16 cellular contexts compared by ENCODE assay signal in genomic region chrX:154010330-154011087, GRCh38. TPM values are rescaled to one million over a fixed set of nuclear protein-coding genes. Genes with fewer than 3 reads are reported as not detected.
DNase-seq lines count a peak whose midpoint lies in the region; ATAC-seq, FAIRE-seq and TF ChIP-seq lines count a peak whose summit lies in the region.
"Had no signal": no experiment of that assay in that cellular context is flagged by ENCODE, and none has a peak within 500 bp of the region (broad histone marks: within the 10 kb centered on the region; RNA-seq: fewer than 3 reads in every experiment).

No MANE protein-coding gene starts in this region.

- no peak overlapping the region for H4K91ac ChIP-seq in IMR-90 (ENCODE audit: insufficient read depth, low read depth, low read length)

- H4K20me1 ChIP-seq in IMR-90 (ENCODE audit: insufficient read depth, low read length): no peaks in the 10 kb centered on the region
- H4K20me1 ChIP-seq in HepG2 (ENCODE audit: insufficient read depth, low read length): no peaks in the 10 kb centered on the region

- H3K4me2 ChIP-seq in IMR-90 (ENCODE audit: low read depth, low read length) (no peak overlapping the region), HepG2 (ENCODE audit: low read depth, low read length) (no peak overlapping the region)

- no peak overlapping the region for H2BK15ac ChIP-seq in IMR-90 (ENCODE audit: low read depth, low read length)

- TF ChIP-seq EP300 in HepG2 (IDR thresholded peaks at IDR 0.05; ENCODE audit: low read depth in 2 of 2, low read length in 2 of 2) (no peak), HepG2 (CRISPR knock-in tag; IDR thresholded peaks at IDR 0.05; ENCODE audit: borderline replicate concordance) (no peak)

- H3K9me3 ChIP-seq in IMR-90 (ENCODE audit: control insufficient read depth, insufficient read depth, low read length) (no peaks in the 10 kb centered on the region), adrenal gland (replicated peaks in 1 of 3) (no peaks in the 10 kb centered on the region), HepG2 (ENCODE audit: low read length) (no peaks in the 10 kb centered on the region), thyroid gland (no peaks in the 10 kb centered on the region), vagina (no peaks in the 10 kb centered on the region), prostate gland (no peaks in the 10 kb centered on the region)
- H3K9me3 ChIP-seq: uterus had no signal

- dilution Hi-C loops in IMR-90 (cut with HindIII; ENCODE audit: low sequenced_read_pairs, unreplicated experiment): no loop called here

- FAIRE-seq in HepG2 (lab: Jason Lieb, UNC): no peak
- FAIRE-seq: islet of Langerhans had no signal

- ATAC-seq in IMR-90 (ENCODE audit: low read depth) (no peak), HepG2 (peak; percentile 20; the same call in 1 of the 3 replicates)
- ATAC-seq: effector memory CD8-positive, alpha-beta T cell; SK-N-SH treated with all-trans-retinoic acid at 6 μM for 48 hours had no signal

- no peak for TF ChIP-seq RAD21 in IMR-90 (IDR thresholded peaks at IDR 0.05; ENCODE audit: low read length)
- no peak for TF ChIP-seq RAD21 in HepG2 (CRISPR knock-in tag; IDR thresholded peaks at IDR 0.05)

- no peak overlapping the region for H4K8ac ChIP-seq in IMR-90 (ENCODE audit: low read depth in 2 of 2, low read length in 2 of 2)

- no peaks in the 10 kb centered on the region; a peak in 1 of 4 replicates for H3K79me1 ChIP-seq in IMR-90 (ENCODE audit: low read depth in 1 of 2, low read length in 2 of 2)

- no peak overlapping the region for H2BK20ac ChIP-seq in IMR-90 (ENCODE audit: low read depth, low read length)

- no peak overlapping the region for H2BK5ac ChIP-seq in IMR-90 (ENCODE audit: low read depth, low read length, poor library complexity, severe bottlenecking)

- BruUV-seq in IMR-90 (replicated peaks; lab: Mats Ljungman, UMichigan): no TSS peak
- TSS peak; percentile 69 for BruUV-seq in HepG2 (replicated peaks; lab: Mats Ljungman, UMichigan)

- no peak overlapping the region for H3K14ac ChIP-seq in IMR-90 (replicated peaks; ENCODE audit: low read depth, low read length)

- TF ChIP-seq POLR2A in IMR-90 (IDR thresholded peaks at IDR 0.05; ENCODE audit: low read depth, low read length) (no peak), adrenal gland (IDR thresholded peaks at IDR 0.05) (peak in 1 of 2 donors; percentile 60), HepG2 (IDR thresholded peaks at IDR 0.05; ENCODE audit: insufficient read depth in 1 of 2, low read depth in 2 of 2, low read length in 2 of 2) (no peak), thyroid gland (IDR thresholded peaks at IDR 0.05) (no peak), vagina (IDR thresholded peaks at IDR 0.05) (no peak), prostate gland (IDR thresholded peaks at IDR 0.05) (no peak)

- H3K9ac ChIP-seq in IMR-90 (ENCODE audit: low read depth, low read length) (no peak overlapping the region), HepG2 (ENCODE audit: insufficient read depth, low read depth, low read length) (no peak overlapping the region)

- H3K4me1 ChIP-seq in IMR-90 (ENCODE audit: control insufficient read depth, insufficient read depth, low read length) (no peaks in the 10 kb centered on the region), adrenal gland (replicated peaks in 1 of 2) (peaks cover 0 to 12% of the 10 kb centered on the region in 2 donors), HepG2 (ENCODE audit: insufficient read depth, low read length) (peaks cover 43% of the 10 kb centered on the region), thyroid gland (peaks cover 0 to 5% of the 10 kb centered on the region in 2 donors), vagina (peaks cover 10% of the 10 kb centered on the region), prostate gland (replicated peaks) (no peaks in the 10 kb centered on the region)
- H3K4me1 ChIP-seq: uterus had no signal

- H2AK5ac ChIP-seq in IMR-90 (ENCODE audit: low read depth, low read length): no peak overlapping the region

- CTCF ChIA-PET in IMR-90 (lab: Yijun Ruan, JAX): no interaction called here
- CTCF ChIA-PET in HepG2 (lab: Yijun Ruan, JAX; ENCODE audit: low intra/inter-chr PET ratio, low total read pairs): no interaction called here

- no peak overlapping the region for H3K23ac ChIP-seq in IMR-90 (ENCODE audit: low read depth, low read length)

- in situ Hi-C loops in IMR-90 (cut with MboI; ENCODE audit: low sequenced_read_pairs): no loop called here
- in situ Hi-C loops in HepG2 (cut with HindIII; ENCODE audit: extremely low pct_ligation_motif_present, low pct_unique_long_range_greater_than_20kb): loop anchor here (5.0 kb wide), 2 partner anchors 38 to 42 kb away; partner anchors contain the start of genes HCFC1 and TMEM187

- no peak overlapping the region for H3K4ac ChIP-seq in IMR-90 (ENCODE audit: low read depth, low read length)

- WGBS in IMR-90 (ENCODE audit: extremely low coverage in 2 of 2, insufficient read length in 1 of 2), 2 experiments: 83% methylated on average over 12 of the region's 18 CpGs; no CpG with 5 or more reads in 1 of the 2 experiments
- 44 to 68% (median 48%) methylated on average over 10 to 18 of the region's 18 CpGs for WGBS in adrenal gland, 4 donors
- WGBS in HepG2 (ENCODE audit: low lambda C conversion rate): 73% methylated on average over 3 of the region's 18 CpGs
- 25 to 72% methylated on average over 7 to 9 of the region's 18 CpGs for WGBS in thyroid gland, 2 donors
- 91% methylated on average over 15 of the region's 18 CpGs for WGBS in prostate gland

- H3K27me3 ChIP-seq in IMR-90 (ENCODE audit: control insufficient read depth, insufficient read depth, low read length) (no peaks in the 10 kb centered on the region), adrenal gland (no peaks in the 10 kb centered on the region), HepG2 (ENCODE audit: control insufficient read depth in 1 of 2, insufficient read depth in 2 of 2, low read length in 2 of 2) (no peaks in the 10 kb centered on the region), thyroid gland (no peaks in the 10 kb centered on the region), vagina (no peaks in the 10 kb centered on the region), prostate gland (replicated peaks; ENCODE audit: insufficient read depth) (no peaks in the 10 kb centered on the region)
- H3K27me3 ChIP-seq: uterus had no signal

- no peak overlapping the region for H3K56ac ChIP-seq in IMR-90 (ENCODE audit: extremely low read depth, insufficient read depth, low read length)

- DNase-seq in IMR-90: no peak
- peak; percentile 69 to 92 (median 89) for DNase-seq in adrenal gland
- DNase-seq in HepG2 (ENCODE audit: low spot score): peak; percentile 66
- peak; percentile 71 for DNase-seq in thyroid gland
- no peak for DNase-seq in activated CD4-positive, alpha-beta T cell treated with anti-CD3 and anti-CD28 coated beads, Interleukin-2, amount 50 U/mL, for 48 hours
- no peak for DNase-seq in vagina (ENCODE audit: extremely low spot score in 2 of 2)
- no peak for DNase-seq in prostate gland (ENCODE audit: low spot score)
- DNase-seq: CD4-positive, alpha-beta memory T cell; effector memory CD8-positive, alpha-beta T cell; GDM1; H7; NCI-H2171 treated with DMSO at 0.1 percent for 48 hours; stimulated activated CD4-positive, alpha-beta T cell treated with anti-CD3 and anti-CD28 coated beads, Interleukin-1b, Interleukin-23, amount 100 ng/mL, for 48 hours; uterus had no signal

- no peaks in the 10 kb centered on the region for H3K9me1 ChIP-seq in IMR-90 (ENCODE audit: insufficient read depth, low read length)

- POLR2A ChIA-PET in IMR-90 (lab: Charles Lee; ENCODE audit: unreplicated experiment) (no interaction called here), HepG2 (lab: Yijun Ruan, JAX) (interaction anchor here (0.9 to 1.7 kb wide), 7 partner anchors 8 to 82 kb away, joined by 3 to 11 read pairs (median 5); partner anchors contain the start of gene IRAK1)

- no peak overlapping the region for H2BK120ac ChIP-seq in IMR-90 (ENCODE audit: low read depth, low read length)

- H2AK9ac ChIP-seq in IMR-90 (replicated peaks; ENCODE audit: low read depth, low read length, poor library complexity): no peak overlapping the region

- H2AFZ ChIP-seq in IMR-90 (replicated peaks; ENCODE audit: low read length, poor library complexity): no peak overlapping the region
- no peak overlapping the region for H2AFZ ChIP-seq in HepG2 (ENCODE audit: low read length)

- H3K27ac ChIP-seq in IMR-90 (ENCODE audit: insufficient read depth, low read length) (no peak overlapping the region), adrenal gland (peak overlapping the region; percentile 69 to 95 (median 89)), HepG2 (ENCODE audit: extremely low read length, insufficient read depth, low read length) (peak overlapping the region; percentile 55), thyroid gland (peak overlapping the region; percentile 53 to 68 (median 63)), vagina (no peak overlapping the region), prostate gland (no peak overlapping the region)
- H3K27ac ChIP-seq: uterus had no signal

- H3K79me2 ChIP-seq in HepG2 (ENCODE audit: insufficient read depth, low read length): no peaks in the 10 kb centered on the region

- intact Hi-C loops in IMR-90 (cut with micrococcal nuclease) (no loop called here), adrenal gland (cut with DNase I) (no loop called here), HepG2 (cut with micrococcal nuclease; ENCODE audit: unreplicated experiment) (loop anchor here (5.0 kb wide), 1 partner anchor 42 kb away; no protein-coding TSS in a partner anchor), thyroid gland (cut with DNase I) (loop anchor here (5.0 kb wide), 1 partner anchor 42 kb away; no protein-coding TSS in a partner anchor), vagina (cut with DNase I) (no loop called here), prostate gland (cut with DNase I) (loop anchor here (10.0 kb wide), 1 partner anchor 84 kb away; the partner anchor contains the start of gene MECP2)

- H3K36me3 ChIP-seq in IMR-90 (ENCODE audit: control insufficient read depth, insufficient read depth, low read length) (peaks cover 7% of the 10 kb centered on the region), adrenal gland (replicated peaks in 1 of 2) (peaks cover 0 to 1% of the 10 kb centered on the region in 2 donors), HepG2 (replicated peaks in 1 of 2; ENCODE audit: control insufficient read depth in 1 of 2, insufficient read depth in 2 of 2, low read length in 2 of 2) (no peaks in the 10 kb centered on the region), thyroid gland (no peaks in the 10 kb centered on the region), vagina (no peaks in the 10 kb centered on the region), prostate gland (no peaks in the 10 kb centered on the region)
- H3K36me3 ChIP-seq: uterus had no signal

- H3K4me3 ChIP-seq in IMR-90 (ENCODE audit: insufficient read depth, low read depth, low read length) (no peak overlapping the region), adrenal gland (no peak overlapping the region), HepG2 (replicated peaks in 1 of 3; ENCODE audit: insufficient read depth in 1 of 3, low read depth in 2 of 3, low read length in 3 of 3) (no peak overlapping the region), thyroid gland (replicated peaks in 1 of 3) (no peak overlapping the region), vagina (no peak overlapping the region), prostate gland (no peak overlapping the region)
- H3K4me3 ChIP-seq: uterus had no signal

- H4K5ac ChIP-seq in IMR-90 (ENCODE audit: low read depth, low read length): no peak overlapping the region

- no peak overlapping the region for H3K18ac ChIP-seq in IMR-90 (ENCODE audit: low read depth, low read length)

- TF ChIP-seq CTCF in IMR-90 (conservative IDR thresholded peaks at IDR 0.05; ENCODE audit: low read depth, low read length): no peak
- no peak for TF ChIP-seq CTCF in adrenal gland (IDR thresholded peaks at IDR 0.05)
- no peak for TF ChIP-seq CTCF in HepG2 (CRISPR knock-in tag; IDR thresholded peaks at IDR 0.05)
- TF ChIP-seq CTCF in thyroid gland (IDR thresholded peaks at IDR 0.05): no peak
- no peak for TF ChIP-seq CTCF in vagina (IDR thresholded peaks at IDR 0.05)
- no peak for TF ChIP-seq CTCF in prostate gland (IDR thresholded peaks at IDR 0.05)

RNA-seq across cellular contexts. Expression of gene IRAK1, which starts 9.2 kb away (rescaled TPM):
- total RNA-seq in IMR-90 (2012; rRNA removed): 31.9 and 33.3 TPM in 2 replicates
- 50.2 and 61.9 TPM in 2 replicates for polyA plus RNA-seq in IMR-90 (2012; rRNA removed)
- polyA plus RNA-seq in IMR-90 (2012; cell fraction: cytosol; rRNA removed): 39.9 and 45.4 TPM in 2 replicates
- 55.8 and 105 TPM in 2 replicates for polyA plus RNA-seq in IMR-90 (2012; cell fraction: nucleus; rRNA removed; ENCODE audit: low replicate concordance)
- 100 to 1,000 TPM in 4 of 8 donors, 10 to 100 TPM in 4; 79.9 to 142 (median 111) TPM for total RNA-seq in adrenal gland
- 10 to 100 TPM; 36.9 to 70.1 (median 63.4) TPM for polyA plus RNA-seq in adrenal gland
- 69.8 and 77.3 TPM in 2 replicates for total RNA-seq in HepG2 (2016; rRNA removed; fragmentation: Illumina TruSeq; extraction: Trizol)
- total RNA-seq in HepG2 (2016; cell fraction: cytosol; rRNA removed; fragmentation: Illumina TruSeq; extraction: Trizol; ENCODE audit: low read depth): 104 and 121 TPM in 2 replicates
- total RNA-seq in HepG2 (2016; cell fraction: insoluble cytoplasmic fraction; rRNA removed; fragmentation: Illumina TruSeq; extraction: Trizol): 57.7 and 81.1 TPM in 2 replicates
- 244 and 255 TPM in 2 replicates for total RNA-seq in HepG2 (2016; cell fraction: membrane; rRNA removed; fragmentation: Illumina TruSeq; extraction: Trizol)
- 35.1 and 36.4 TPM in 2 replicates for total RNA-seq in HepG2 (2016; cell fraction: nucleus; rRNA removed; fragmentation: Illumina TruSeq; extraction: Trizol)
- 57.7 and 83.5 TPM in 2 replicates for polyA plus RNA-seq in HepG2 (2011; rRNA removed)
- 47.6 and 67.3 TPM in 2 replicates for polyA plus RNA-seq in HepG2 (2011; cell fraction: cytosol; rRNA removed)
- 59.5 and 63.5 TPM in 2 replicates for polyA plus RNA-seq in HepG2 (2011; cell fraction: nucleus; rRNA removed)
- polyA plus RNA-seq in HepG2 (2012): 65.5 and 87.1 TPM in 2 replicates
- polyA plus RNA-seq in HepG2 (2016; cell fraction: cytosol; fragmentation: Illumina TruSeq; extraction: Trizol; ENCODE audit: low read depth): 148 and 150 TPM in 2 replicates
- polyA plus RNA-seq in HepG2 (2016; cell fraction: insoluble cytoplasmic fraction; fragmentation: Illumina TruSeq; extraction: Trizol; ENCODE audit: low read depth): 80.3 and 99.3 TPM in 2 replicates
- polyA plus RNA-seq in HepG2 (2016; cell fraction: membrane; fragmentation: Illumina TruSeq; extraction: Trizol; ENCODE audit: low read depth): 244 and 277 TPM in 2 replicates
- polyA plus RNA-seq in HepG2 (2016; cell fraction: nucleus; fragmentation: Illumina TruSeq; extraction: Trizol; ENCODE audit: insufficient read depth, low read depth): 93.5 and 94.6 TPM in 2 replicates
- 195 and 354 TPM in 2 replicates for polyA minus RNA-seq in HepG2 (2011; rRNA and poly(A)+ RNA removed; ENCODE audit: low replicate concordance)
- 79.8 and 83.1 TPM in 2 replicates for polyA minus RNA-seq in HepG2 (2011; cell fraction: cytosol; rRNA and poly(A)+ RNA removed)
- 16.6 and 21.8 TPM in 2 replicates for polyA minus RNA-seq in HepG2 (2011; cell fraction: nucleus; rRNA and poly(A)+ RNA removed)
- 10 to 100 TPM; 36.4 to 53.1 (median 42.8) TPM for total RNA-seq in thyroid gland
- total RNA-seq in vagina: 46.7 TPM
- 100 to 1,000 TPM; 113 to 122 TPM for total RNA-seq in prostate gland

RNA-seq across cellular contexts. Expression of gene TMEM187, which starts 38.0 kb away (rescaled TPM):
- total RNA-seq in IMR-90 (2012; rRNA removed): 2.8 and 3.4 TPM in 2 replicates
- polyA plus RNA-seq in IMR-90 (2012; rRNA removed): 6.2 and 6.3 TPM in 2 replicates
- 4.8 and 12.1 TPM in 2 replicates for polyA plus RNA-seq in IMR-90 (2012; cell fraction: cytosol; rRNA removed)
- polyA plus RNA-seq in IMR-90 (2012; cell fraction: nucleus; rRNA removed; ENCODE audit: low replicate concordance): 3.3 and 9.5 TPM in 2 replicates
- 10 to 100 TPM in 7 of 8 donors, 1 to 10 TPM in 1; 5.7 to 29.2 (median 17.1) TPM for total RNA-seq in adrenal gland
- polyA plus RNA-seq in adrenal gland: 1 to 10 TPM; 4.0 to 6.8 (median 5.3) TPM
- total RNA-seq in HepG2 (2016; rRNA removed; fragmentation: Illumina TruSeq; extraction: Trizol): 1.7 and 2.2 TPM in 2 replicates
- total RNA-seq in HepG2 (2016; cell fraction: cytosol; rRNA removed; fragmentation: Illumina TruSeq; extraction: Trizol; ENCODE audit: low read depth): 0.40 and 0.53 TPM in 2 replicates
- total RNA-seq in HepG2 (2016; cell fraction: insoluble cytoplasmic fraction; rRNA removed; fragmentation: Illumina TruSeq; extraction: Trizol): 2.0 and 3.2 TPM in 2 replicates
- total RNA-seq in HepG2 (2016; cell fraction: membrane; rRNA removed; fragmentation: Illumina TruSeq; extraction: Trizol): 1.1 and 1.3 TPM in 2 replicates
- total RNA-seq in HepG2 (2016; cell fraction: nucleus; rRNA removed; fragmentation: Illumina TruSeq; extraction: Trizol): 2.5 and 3.6 TPM in 2 replicates
- 6.2 and 6.7 TPM in 2 replicates for polyA plus RNA-seq in HepG2 (2011; rRNA removed)
- polyA plus RNA-seq in HepG2 (2011; cell fraction: cytosol; rRNA removed): 7.0 and 11.0 TPM in 2 replicates
- polyA plus RNA-seq in HepG2 (2011; cell fraction: nucleus; rRNA removed): 4.7 and 4.8 TPM in 2 replicates
- 5.0 and 5.4 TPM in 2 replicates for polyA plus RNA-seq in HepG2 (2012)
- 0.63 and 0.91 TPM in 2 replicates for polyA plus RNA-seq in HepG2 (2016; cell fraction: cytosol; fragmentation: Illumina TruSeq; extraction: Trizol; ENCODE audit: low read depth)
- 1.3 and 2.0 TPM in 2 replicates for polyA plus RNA-seq in HepG2 (2016; cell fraction: insoluble cytoplasmic fraction; fragmentation: Illumina TruSeq; extraction: Trizol; ENCODE audit: low read depth)
- polyA plus RNA-seq in HepG2 (2016; cell fraction: membrane; fragmentation: Illumina TruSeq; extraction: Trizol; ENCODE audit: low read depth): 0.69 and 1.2 TPM in 2 replicates
- polyA plus RNA-seq in HepG2 (2016; cell fraction: nucleus; fragmentation: Illumina TruSeq; extraction: Trizol; ENCODE audit: insufficient read depth, low read depth): 3.0 and 3.8 TPM in 2 replicates
- 9.2 and 13.1 TPM in 2 replicates for polyA minus RNA-seq in HepG2 (2011; rRNA and poly(A)+ RNA removed; ENCODE audit: low replicate concordance)
- polyA minus RNA-seq in HepG2 (2011; cell fraction: cytosol; rRNA and poly(A)+ RNA removed): 3.5 and 3.7 TPM in 2 replicates
- 1.4 and 3.5 TPM in 2 replicates for polyA minus RNA-seq in HepG2 (2011; cell fraction: nucleus; rRNA and poly(A)+ RNA removed)
- 10 to 100 TPM in 1 of 4 donors, 1 to 10 TPM in 3; 3.8 to 10.7 (median 8.7) TPM for total RNA-seq in thyroid gland
- total RNA-seq in vagina: 8.6 TPM
- 10 to 100 TPM; 16.9 to 18.2 TPM for total RNA-seq in prostate gland

RNA-seq across cellular contexts. Expression of gene HCFC1, which starts 38.9 kb away (rescaled TPM):
- total RNA-seq in IMR-90 (2012; rRNA removed): 3.2 and 4.4 TPM in 2 replicates
- 17.6 and 19.0 TPM in 2 replicates for polyA plus RNA-seq in IMR-90 (2012; rRNA removed)
- 12.9 and 16.8 TPM in 2 replicates for polyA plus RNA-seq in IMR-90 (2012; cell fraction: cytosol; rRNA removed)
- 21.4 and 46.2 TPM in 2 replicates for polyA plus RNA-seq in IMR-90 (2012; cell fraction: nucleus; rRNA removed; ENCODE audit: low replicate concordance)
- 10 to 100 TPM; 43.8 to 77.1 (median 58.8) TPM for total RNA-seq in adrenal gland
- polyA plus RNA-seq in adrenal gland: 10 to 100 TPM; 15.3 to 32.7 (median 19.6) TPM
- total RNA-seq in HepG2 (2016; rRNA removed; fragmentation: Illumina TruSeq; extraction: Trizol): 17.8 and 24.0 TPM in 2 replicates
- 3.1 and 3.2 TPM in 2 replicates for total RNA-seq in HepG2 (2016; cell fraction: cytosol; rRNA removed; fragmentation: Illumina TruSeq; extraction: Trizol; ENCODE audit: low read depth)
- total RNA-seq in HepG2 (2016; cell fraction: insoluble cytoplasmic fraction; rRNA removed; fragmentation: Illumina TruSeq; extraction: Trizol): 18.3 and 20.3 TPM in 2 replicates
- 11.9 and 12.8 TPM in 2 replicates for total RNA-seq in HepG2 (2016; cell fraction: membrane; rRNA removed; fragmentation: Illumina TruSeq; extraction: Trizol)
- 17.9 and 21.9 TPM in 2 replicates for total RNA-seq in HepG2 (2016; cell fraction: nucleus; rRNA removed; fragmentation: Illumina TruSeq; extraction: Trizol)
- polyA plus RNA-seq in HepG2 (2011; rRNA removed): 5.8 TPM in 2 replicates
- polyA plus RNA-seq in HepG2 (2011; cell fraction: cytosol; rRNA removed): 4.6 and 5.7 TPM in 2 replicates
- 27.7 and 34.4 TPM in 2 replicates for polyA plus RNA-seq in HepG2 (2011; cell fraction: nucleus; rRNA removed)
- 18.3 and 21.2 TPM in 2 replicates for polyA plus RNA-seq in HepG2 (2012)
- 2.2 and 2.6 TPM in 2 replicates for polyA plus RNA-seq in HepG2 (2016; cell fraction: cytosol; fragmentation: Illumina TruSeq; extraction: Trizol; ENCODE audit: low read depth)
- polyA plus RNA-seq in HepG2 (2016; cell fraction: insoluble cytoplasmic fraction; fragmentation: Illumina TruSeq; extraction: Trizol; ENCODE audit: low read depth): 32.5 and 46.4 TPM in 2 replicates
- polyA plus RNA-seq in HepG2 (2016; cell fraction: membrane; fragmentation: Illumina TruSeq; extraction: Trizol; ENCODE audit: low read depth): 7.0 and 9.4 TPM in 2 replicates
- polyA plus RNA-seq in HepG2 (2016; cell fraction: nucleus; fragmentation: Illumina TruSeq; extraction: Trizol; ENCODE audit: insufficient read depth, low read depth): 60.1 and 68.4 TPM in 2 replicates
- polyA minus RNA-seq in HepG2 (2011; rRNA and poly(A)+ RNA removed; ENCODE audit: low replicate concordance): 16.9 and 25.4 TPM in 2 replicates
- polyA minus RNA-seq in HepG2 (2011; cell fraction: cytosol; rRNA and poly(A)+ RNA removed): 17.9 and 19.6 TPM in 2 replicates
- polyA minus RNA-seq in HepG2 (2011; cell fraction: nucleus; rRNA and poly(A)+ RNA removed): 10.3 and 14.4 TPM in 2 replicates
- total RNA-seq in thyroid gland: 100 to 1,000 TPM in 1 of 4 donors, 10 to 100 TPM in 3; 23.5 to 119 (median 52.3) TPM
- total RNA-seq in vagina: 38.8 TPM
- total RNA-seq in prostate gland: 100 to 1,000 TPM in 1 of 2 donors, 10 to 100 TPM in 1; 67.7 to 115 TPM

Comparison
In these comparisons a context has a peak if more than half of its experiments do, and no peak if none do; other contexts are left out.
1. DNase-seq: peak in adrenal gland (7 of 7), HepG2 (single experiment) and thyroid gland (2 of 2); none in IMR-90 (single experiment), activated CD4-positive, alpha-beta T cell treated with anti-CD3 and anti-CD28 coated beads, Interleukin-2, amount 50 U/mL, for 48 hours (0 of 2), vagina (0 of 2) and prostate gland (single experiment).
2. H3K27ac ChIP-seq: peak in adrenal gland (5 of 5), HepG2 (single experiment) and thyroid gland (3 of 3); none in IMR-90 (single experiment), vagina (single experiment) and prostate gland (0 of 2).
3. intact Hi-C loops: an anchor here in HepG2 (5.0 kb wide), thyroid gland (5.0 kb wide) and prostate gland (10.0 kb wide); none called in IMR-90, adrenal gland and vagina.